ENCODE assay signal across 8 cellular contexts in genomic region chr6:44312901-44313788, GRCh38. TPM values are rescaled to one million over a fixed set of nuclear protein-coding genes. Genes with fewer than 3 reads are reported as not detected.
DNase-seq lines count a peak whose midpoint lies in the region; ATAC-seq and TF ChIP-seq lines count a peak whose summit lies in the region.

TSS of gene AARS2 (minus strand) at chr6:44313347. CDS start at chr6:44313323, 24 bp downstream.

- H3K27ac ChIP-seq in heart right ventricle (peak within 1 kb of the TSS in 9 of 10 donors; percentile 18 to 87 (median 82)), upper lobe of left lung (peak within 1 kb of the TSS; percentile 73 to 89 (median 84))

- TF ChIP-seq EP300 in upper lobe of left lung (IDR thresholded peaks at IDR 0.05) = no peak

- ATAC-seq in HG02763 (IDR thresholded peaks at IDR 0.05; ENCODE audit: unreplicated experiment) (peak; percentile 88), heart right ventricle (peak; percentile 88 to 95 (median 92)), upper lobe of left lung (ENCODE audit: low FRiP score in 2 of 2) (peak; percentile 95 to 98)

- H3K4me1 ChIP-seq in adipocyte (ENCODE audit: control insufficient read depth, insufficient read depth, low read length) = peaks cover 11% of the 10 kb centered on the region
- peaks cover 0 to 30% (median 13%) of the 10 kb centered on the region in 9 donors for H3K4me1 ChIP-seq in heart right ventricle
- peaks cover 6 to 13% (median 12%) of the 10 kb centered on the region in 4 donors for H3K4me1 ChIP-seq in upper lobe of left lung

- peak in 3 of 4 donors; percentile 28 to 79 (median 64) for TF ChIP-seq POLR2A in upper lobe of left lung (IDR thresholded peaks at IDR 0.05)

- 3 to 4% methylated on average over 52 of the region's 52 CpGs for WGBS in heart right ventricle, 2 donors
- WGBS in upper lobe of left lung, 2 donors = 5 to 8% methylated on average over 14 to 44 of the region's 52 CpGs

- H3K9me3 ChIP-seq in adipocyte (ENCODE audit: control insufficient read depth, low read length) (no peaks in the 10 kb centered on the region), heart right ventricle (no peaks in the 10 kb centered on the region), upper lobe of left lung (no peaks in the 10 kb centered on the region)

- intact Hi-C loops in heart right ventricle (cut with DNase I) (loop anchor here in 1 of 10 donors (5.0 kb wide), 1 partner anchor 46 kb away; the partner anchor contains the start of gene NFKBIE), posterior cingulate gyrus (cut with DNase I) (no loop called here)

- H3K27me3 ChIP-seq in adipocyte (replicated peaks; ENCODE audit: control insufficient read depth, insufficient read depth, low read length) (peaks cover 8% of the 10 kb centered on the region), heart right ventricle (peaks cover 0 to 9% (median 0%) of the 10 kb centered on the region in 7 donors), upper lobe of left lung (no peaks in the 10 kb centered on the region)

- H3K4me3 ChIP-seq in GM12875 (ENCODE audit: low read depth, low read length) (peak within 1 kb of the TSS; percentile 66), adipocyte (ENCODE audit: low read length) (peak within 1 kb of the TSS; percentile 95), heart right ventricle (peak within 1 kb of the TSS; percentile 57 to 97 (median 88)), upper lobe of left lung (peak within 1 kb of the TSS; percentile 79 to 100 (median 90))

- TF ChIP-seq CTCF in GM12875 (IDR thresholded peaks at IDR 0.05; ENCODE audit: borderline replicate concordance, insufficient read depth, low read depth, low read length) (peak; percentile 98), heart right ventricle (IDR thresholded peaks at IDR 0.05) (peak; percentile 97 to 100 (median 98)), upper lobe of left lung (IDR thresholded peaks at IDR 0.05) (peak; percentile 92 to 96 (median 94))

- DNase-seq in NCI-H128 (lab: John Stamatoyannopoulos, UW; ENCODE audit: unreplicated experiment) = peak; percentile 73
- DNase-seq in T follicular helper cell (ENCODE audit: low read depth) = peak; percentile 83
- peak; percentile 94 for DNase-seq in adipocyte (ENCODE audit: low read depth)
- peak; percentile 90 to 91 for DNase-seq in heart right ventricle
- peak; percentile 76 to 97 (median 88) for DNase-seq in posterior cingulate gyrus
- peak; percentile 86 to 95 for DNase-seq in upper lobe of left lung

- peak within 1 kb of the TSS; percentile 96 for H3K9ac ChIP-seq in adipocyte (ENCODE audit: low read length)

- peaks cover 26% of the 10 kb centered on the region for H3K36me3 ChIP-seq in adipocyte (ENCODE audit: control insufficient read depth, insufficient read depth, low read length, severe bottlenecking)
- peaks cover 0 to 39% (median 26%) of the 10 kb centered on the region in 9 donors for H3K36me3 ChIP-seq in heart right ventricle
- peaks cover 8 to 31% (median 30%) of the 10 kb centered on the region in 4 donors for H3K36me3 ChIP-seq in upper lobe of left lung

RNA-seq across cellular contexts. Expression of gene AARS2, which starts in this region (rescaled TPM):
- total RNA-seq in heart right ventricle (10 to 100 TPM in 1 of 10 donors, 1 to 10 TPM in 9; 7.0 to 10.9 (median 8.5) TPM), upper lobe of left lung (10 to 100 TPM; 11.1 to 23.0 (median 12.0) TPM)
- polyA plus RNA-seq in heart right ventricle = 1 to 10 TPM; 4.7 to 6.5 TPM

Comparison
In these comparisons a context has a peak if more than half of its experiments do, and no peak if none do; other contexts are left out.
1. Peak in every context shown above with its lines: DNase-seq, ATAC-seq, H3K4me3 ChIP-seq and H3K27ac ChIP-seq.